In the genomic region with DNA sequence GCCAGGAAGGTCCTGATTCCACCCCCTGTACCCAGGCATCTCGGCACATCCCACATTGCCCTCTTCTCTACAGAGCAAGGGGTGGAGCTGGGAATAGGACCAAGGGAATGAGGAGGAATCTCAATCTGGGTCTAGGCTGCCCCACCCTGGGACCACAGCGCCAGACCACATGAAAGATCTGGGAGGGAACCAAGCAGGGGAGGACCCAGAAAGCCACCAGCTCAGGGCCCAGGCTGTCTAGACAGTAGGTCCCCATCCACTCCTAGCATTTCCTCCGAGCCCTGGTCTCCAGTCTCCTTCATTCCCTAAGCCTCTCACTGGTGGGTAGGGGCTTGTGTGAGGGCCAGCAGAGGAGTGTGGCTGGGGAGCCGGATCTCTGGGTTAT, we compare ENCODE assay signal across 11 cellular contexts. TPM values are rescaled to one million over a fixed set of nuclear protein-coding genes. Genes with fewer than 3 reads are reported as not detected.
DNase-seq lines count a peak whose midpoint lies in the region; ATAC-seq and TF ChIP-seq lines count a peak whose summit lies in the region.
"Had no signal": no experiment of that assay in that cellular context is flagged by ENCODE, and none has a peak within 500 bp of the region (broad histone marks: within the 10 kb centered on the region; RNA-seq: fewer than 3 reads in every experiment).

No MANE protein-coding gene starts in this region.

- peaks cover 0 to 4% (median 0%) of the 10 kb centered on the region in 11 experiments; a peak in 1 of 22 replicates for H3K36me3 ChIP-seq in BLaER1 treated with 17β-estradiol and CSF1 and Interleukin-3, amounts not matched to agents 10 nM and 100 nM
- H3K36me3 ChIP-seq in adrenal gland (replicated peaks in 1 of 2) (peaks cover 0 to 21% of the 10 kb centered on the region in 2 donors), rectal smooth muscle tissue (ENCODE audit: control insufficient read depth, insufficient read depth, low read length) (peaks cover 9% of the 10 kb centered on the region)

- H3K4me2 ChIP-seq in BLaER1 treated with 17β-estradiol and CSF1 and Interleukin-3, amounts not matched to agents 10 nM and 100 nM = peak overlapping the region; percentile 39 to 98 (median 94)

- peaks cover 0 to 7% (median 2%) of the 10 kb centered on the region in 11 experiments; a peak in 11 of 22 replicates for H3K27me3 ChIP-seq in BLaER1 treated with 17β-estradiol and CSF1 and Interleukin-3, amounts not matched to agents 10 nM and 100 nM
- H3K27me3 ChIP-seq in adrenal gland = no peaks in the 10 kb centered on the region
- H3K27me3 ChIP-seq in rectal smooth muscle tissue (ENCODE audit: control insufficient read depth, insufficient read depth, low read length) = no peaks in the 10 kb centered on the region

- DNase-seq in adrenal gland (peak in 2 of 7 donors; percentile 29 to 35), cardiac septum (ENCODE audit: low spot score) (peak; percentile 80), NK-92 (lab: John Stamatoyannopoulos, UW; ENCODE audit: unreplicated experiment) (no peak)
- DNase-seq in activated naive CD4-positive, alpha-beta T cell (lab: John Stamatoyannopoulos, UW) = no peak
- DNase-seq: activated CD4-positive, alpha-beta T cell treated with anti-CD3 and anti-CD28 coated beads for 48 hours; NCI-H187 treated with DMSO at 0.1 percent for 48 hours; stimulated activated CD4-positive, alpha-beta T cell treated with anti-CD3 and anti-CD28 coated beads, Interleukin-4, amount 100 ng/mL, for 4 hours had no signal

- H3K4me1 ChIP-seq in BLaER1 treated with 17β-estradiol and CSF1 and Interleukin-3, amounts not matched to agents 10 nM and 100 nM = peaks cover 48 to 68% (median 51%) of the 10 kb centered on the region in 10 experiments
- H3K4me1 ChIP-seq in adrenal gland (replicated peaks in 1 of 2) (peaks cover 36 to 61% of the 10 kb centered on the region in 2 donors), rectal smooth muscle tissue (ENCODE audit: control insufficient read depth, insufficient read depth, low read length) (peaks cover 43% of the 10 kb centered on the region)

- ATAC-seq in GM18498 (IDR thresholded peaks at IDR 0.05; ENCODE audit: unreplicated experiment) (no peak), HG03095 (IDR thresholded peaks at IDR 0.05; ENCODE audit: unreplicated experiment) (no peak)

- H3K27ac ChIP-seq in BLaER1 treated with 17β-estradiol and CSF1 and Interleukin-3, amounts not matched to agents 10 nM and 100 nM = peak overlapping the region; percentile 39 to 77 (median 63); a peak in 21 of 22 replicates
- H3K27ac ChIP-seq in adrenal gland (peak overlapping the region in 4 of 5 donors; percentile 30 to 91 (median 81)), rectal smooth muscle tissue (ENCODE audit: low read depth, low read length) (peak overlapping the region; percentile 48)

- no peaks in the 10 kb centered on the region for H3K9me3 ChIP-seq in BLaER1 treated with 17β-estradiol and CSF1 and Interleukin-3, amounts not matched to agents 10 nM and 100 nM (replicated peaks in 1 of 11)
- H3K9me3 ChIP-seq in adrenal gland (replicated peaks in 1 of 3) = no peaks in the 10 kb centered on the region

- intact Hi-C loops in adrenal gland (cut with DNase I) = no loop called here
- intact Hi-C loops in cardiac septum (cut with DNase I) = no loop called here

- no peak overlapping the region for H3K4me3 ChIP-seq in BLaER1 treated with 17β-estradiol and CSF1 and Interleukin-3, amounts not matched to agents 10 nM and 100 nM
- H3K4me3 ChIP-seq in adrenal gland (no peak overlapping the region), rectal smooth muscle tissue (ENCODE audit: low read length) (peak overlapping the region; percentile 6)

- H3K9ac ChIP-seq in BLaER1 treated with 17β-estradiol and CSF1 and Interleukin-3, amounts not matched to agents 10 nM and 100 nM = peak overlapping the region; percentile 6 to 58 (median 43); a peak in 15 of 22 replicates
- H3K9ac ChIP-seq in rectal smooth muscle tissue (ENCODE audit: low read length) = no peak overlapping the region

- 39 to 56% (median 42%) methylated on average over 2 to 4 of the region's 4 CpGs for WGBS in adrenal gland, 4 donors

- TF ChIP-seq POLR2A in adrenal gland (IDR thresholded peaks at IDR 0.05) = peak in 1 of 2 donors; percentile 9

- peaks cover 0 to 16% (median 0%) of the 10 kb centered on the region in 11 experiments; a peak in 3 of 22 replicates for H4K20me1 ChIP-seq in BLaER1 treated with 17β-estradiol and CSF1 and Interleukin-3, amounts not matched to agents 10 nM and 100 nM

- TF ChIP-seq CTCF in adrenal gland (IDR thresholded peaks at IDR 0.05) = no peak

RNA-seq across cellular contexts. Expression of gene PHLDB1, which starts 11.6 kb away (rescaled TPM):
- 100 to 1,000 TPM in 2 of 8 donors, 10 to 100 TPM in 6; 53.0 to 140 (median 80.2) TPM for total RNA-seq in adrenal gland
- polyA plus RNA-seq in adrenal gland = 100 to 1,000 TPM in 2 of 3 donors, 10 to 100 TPM in 1; 57.0 to 207 (median 103) TPM
- total RNA-seq in cardiac septum = 155 TPM

RNA-seq across cellular contexts. Expression of gene ARCN1, which starts 46.8 kb away (rescaled TPM):
- total RNA-seq in adrenal gland (100 to 1,000 TPM in 4 of 8 donors, 10 to 100 TPM in 4; 81.9 to 254 (median 105) TPM), cardiac septum (118 TPM)
- 100 to 1,000 TPM in 1 of 3 donors, 10 to 100 TPM in 2; 42.6 to 274 (median 54.5) TPM for polyA plus RNA-seq in adrenal gland

RNA-seq across cellular contexts. Expression of gene IFT46, which starts 53.3 kb away (rescaled TPM):
- total RNA-seq in adrenal gland (10 to 100 TPM; 13.8 to 43.6 (median 25.7) TPM), cardiac septum (24.0 TPM)
- 10 to 100 TPM; 29.6 to 39.9 (median 31.4) TPM for polyA plus RNA-seq in adrenal gland
